13 cellular contexts compared by ENCODE assay signal in genomic region chr14:96906434-96906833, GRCh38.
DNase-seq lines count a peak whose midpoint lies in the region; ATAC-seq and TF ChIP-seq lines count a peak whose summit lies in the region.
"Had no signal": no experiment of that assay in that cellular context is flagged by ENCODE, and none has a peak within 500 bp of the region (broad histone marks: within the 10 kb centered on the region; RNA-seq: fewer than 3 reads in every experiment).

No MANE protein-coding gene starts in this region.

- peaks cover 2% of the 10 kb centered on the region; the same call in 1 of the 2 replicates for H3K4me1 ChIP-seq in IMR-90 (ENCODE audit: control insufficient read depth, insufficient read depth, low read length)
- H3K4me1 ChIP-seq: HAP-1 had no signal

- no peak overlapping the region for H3K56ac ChIP-seq in IMR-90 (ENCODE audit: extremely low read depth, insufficient read depth, low read length)

- no peaks in the 10 kb centered on the region for H3K9me2 ChIP-seq in neural cell (ENCODE audit: insufficient read depth, low read length)

- no peak overlapping the region for H2BK20ac ChIP-seq in IMR-90 (ENCODE audit: low read depth, low read length)

- no TSS peak for BruUV-seq in IMR-90 (replicated peaks; lab: Mats Ljungman, UMichigan)

- H2BK5ac ChIP-seq in IMR-90 (ENCODE audit: low read depth, low read length, poor library complexity, severe bottlenecking): no peak overlapping the region

- H2AK5ac ChIP-seq in IMR-90 (ENCODE audit: low read depth, low read length): no peak overlapping the region

- CTCF ChIA-PET in IMR-90 (lab: Yijun Ruan, JAX): no interaction called here

- no peaks in the 10 kb centered on the region for H3K79me1 ChIP-seq in IMR-90 (ENCODE audit: low read depth in 1 of 2, low read length in 2 of 2)

- H3K27me3 ChIP-seq in IMR-90 (ENCODE audit: control insufficient read depth, insufficient read depth, low read length): no peaks in the 10 kb centered on the region
- H3K27me3 ChIP-seq in neural cell (ENCODE audit: insufficient read depth, low read depth, low read length): no peaks in the 10 kb centered on the region

- dilution Hi-C loops in IMR-90 (cut with HindIII; ENCODE audit: low sequenced_read_pairs, unreplicated experiment): no loop called here

- no peak for TF ChIP-seq EP300 in neural cell (conservative IDR thresholded peaks at IDR 0.05; ENCODE audit: poor library complexity, severe bottlenecking)

- no peak overlapping the region for H2BK15ac ChIP-seq in IMR-90 (ENCODE audit: low read depth, low read length)

- no peak overlapping the region for H3K23ac ChIP-seq in IMR-90 (ENCODE audit: low read depth, low read length)

- H3K9me3 ChIP-seq in IMR-90 (ENCODE audit: control insufficient read depth, insufficient read depth, low read length) (peaks cover 3% of the 10 kb centered on the region; the same call in 1 of the 2 replicates), neural cell (ENCODE audit: low read length) (peaks cover 6% of the 10 kb centered on the region)
- H3K9me3 ChIP-seq: HAP-1 had no signal

- H4K91ac ChIP-seq in IMR-90 (ENCODE audit: insufficient read depth, low read depth, low read length): no peak overlapping the region

- H2BK120ac ChIP-seq in IMR-90 (ENCODE audit: low read depth, low read length): no peak overlapping the region

- WGBS in IMR-90 (ENCODE audit: extremely low coverage in 2 of 2, insufficient read length in 1 of 2), 2 experiments: 80% methylated on average over 1 of the region's 1 CpG; no CpG with 5 or more reads in 1 of the 2 experiments

- intact Hi-C loops in IMR-90 (cut with micrococcal nuclease): no loop called here

- H2AK9ac ChIP-seq in IMR-90 (replicated peaks; ENCODE audit: low read depth, low read length, poor library complexity): no peak overlapping the region

- H3F3A ChIP-seq in neural cell (ENCODE audit: insufficient read depth, low read length, poor library complexity, severe bottlenecking): no peaks in the 10 kb centered on the region

- no peak for ATAC-seq in IMR-90 (ENCODE audit: low read depth)
- ATAC-seq: A549 had no signal

- no peak overlapping the region for H4K5ac ChIP-seq in IMR-90 (ENCODE audit: low read depth, low read length)

- TF ChIP-seq CTCF in IMR-90 (conservative IDR thresholded peaks at IDR 0.05; ENCODE audit: low read depth, low read length) (no peak), neural cell (IDR thresholded peaks at IDR 0.05; ENCODE audit: poor library complexity, severe bottlenecking) (no peak)

- POLR2A ChIA-PET in IMR-90 (lab: Charles Lee; ENCODE audit: unreplicated experiment): no interaction called here

- H3K36me3 ChIP-seq in IMR-90 (ENCODE audit: control insufficient read depth, insufficient read depth, low read length) (no peaks in the 10 kb centered on the region), neural cell (ENCODE audit: insufficient read depth, low read length) (no peaks in the 10 kb centered on the region)
- H3K36me3 ChIP-seq: HAP-1 had no signal

- no peaks in the 10 kb centered on the region for H3K9me1 ChIP-seq in IMR-90 (ENCODE audit: insufficient read depth, low read length)

- no peak for TF ChIP-seq RAD21 in IMR-90 (IDR thresholded peaks at IDR 0.05; ENCODE audit: low read length)
- no peak for TF ChIP-seq RAD21 in neural cell (conservative IDR thresholded peaks at IDR 0.05)

- H3K27ac ChIP-seq in IMR-90 (ENCODE audit: insufficient read depth, low read length) (no peak overlapping the region), neural cell (ENCODE audit: low read length) (peak overlapping the region; percentile 63)
- H3K27ac ChIP-seq: A549 had no signal

- H3K4ac ChIP-seq in IMR-90 (ENCODE audit: low read depth, low read length): no peak overlapping the region

- H4K8ac ChIP-seq in IMR-90 (ENCODE audit: low read depth in 2 of 2, low read length in 2 of 2): no peak overlapping the region

- in situ Hi-C loops in IMR-90 (cut with MboI; ENCODE audit: low sequenced_read_pairs): no loop called here

- DNase-seq in IMR-90 (no peak), OCI-M1 (lab: John Stamatoyannopoulos, UW) (peak; percentile 6), NCI-H1105 (lab: John Stamatoyannopoulos, UW) (no peak), NCI-H69 (lab: John Stamatoyannopoulos, UW) (no peak), kidney glomerular epithelial cell (lab: John Stamatoyannopoulos, UW) (no peak)
- DNase-seq: CD4-positive, alpha-beta T cell; COR-L47; DND-41; GDM1; KG1 had no signal

- TF ChIP-seq POLR2A in IMR-90 (IDR thresholded peaks at IDR 0.05; ENCODE audit: low read depth, low read length): no peak

- H3K9ac ChIP-seq in IMR-90 (ENCODE audit: low read depth, low read length) (no peak overlapping the region), neural cell (ENCODE audit: low read length) (no peak overlapping the region)

- no peak overlapping the region for H3K18ac ChIP-seq in IMR-90 (ENCODE audit: low read depth, low read length)

- H3K79me2 ChIP-seq in neural cell (replicated peaks; ENCODE audit: insufficient read depth, low read length): no peaks in the 10 kb centered on the region

- H3K14ac ChIP-seq in IMR-90 (replicated peaks; ENCODE audit: low read depth, low read length): no peak overlapping the region

- H3K4me2 ChIP-seq in IMR-90 (ENCODE audit: low read depth, low read length): no peak overlapping the region
- H3K4me2 ChIP-seq in neural cell (ENCODE audit: low read length): no peak overlapping the region
- H3K4me2 ChIP-seq: A549 had no signal

- H2AFZ ChIP-seq in IMR-90 (replicated peaks; ENCODE audit: low read length, poor library complexity) (no peak overlapping the region), neural cell (ENCODE audit: low read depth, low read length) (no peak overlapping the region)

- no peaks in the 10 kb centered on the region for H4K20me1 ChIP-seq in IMR-90 (ENCODE audit: insufficient read depth, low read length)
- no peaks in the 10 kb centered on the region for H4K20me1 ChIP-seq in neural cell (ENCODE audit: insufficient read depth)

- H3K4me3 ChIP-seq in IMR-90 (ENCODE audit: insufficient read depth, low read depth, low read length) (no peak overlapping the region), neural cell (ENCODE audit: low read length) (no peak overlapping the region)
- H3K4me3 ChIP-seq: A549, HAP-1 had no signal

TF ChIP-seq in IMR-90, 13 proteins besides CTCF, POLR2A, EP300 and RAD21 (continues in another document):
- TF ChIP-seq MXI1 (IDR thresholded peaks at IDR 0.05; ENCODE audit: borderline replicate concordance, low read depth, low read length) (no peak), RFX5 (IDR thresholded peaks at IDR 0.05; ENCODE audit: low read depth, low read length) (no peak), ELK1 (IDR thresholded peaks at IDR 0.05; ENCODE audit: borderline replicate concordance, low read depth, low read length) (no peak), BHLHE40 (IDR thresholded peaks at IDR 0.05; ENCODE audit: low read depth, low read length) (no peak), FOS (IDR thresholded peaks at IDR 0.05; ENCODE audit: low read depth, low read length) (no peak), MAFK (IDR thresholded peaks at IDR 0.05; ENCODE audit: low read depth, low read length) (no peak), NFE2L2 (IDR thresholded peaks at IDR 0.05; ENCODE audit: low read depth, low read length) (no peak), USF2 (IDR thresholded peaks at IDR 0.05; ENCODE audit: low read depth, low read length) (peak; percentile 40; the same call in 1 of the 2 replicates)

TF ChIP-seq in neural cell, 6 proteins besides CTCF, POLR2A, EP300 and RAD21:
- TF ChIP-seq TAF1 (IDR thresholded peaks at IDR 0.05; ENCODE audit: low read depth): no peak
- TF ChIP-seq SMC3 (conservative IDR thresholded peaks at IDR 0.05; ENCODE audit: poor library complexity): no peak
- TF ChIP-seq REST (IDR thresholded peaks at IDR 0.05; ENCODE audit: borderline replicate concordance): no peak
- TF ChIP-seq EZH2 (IDR thresholded peaks at IDR 0.05; ENCODE audit: borderline replicate concordance, insufficient read depth, low read length, poor library complexity, severe bottlenecking): no peak
- TF ChIP-seq MXI1 (conservative IDR thresholded peaks at IDR 0.05; ENCODE audit: poor library complexity, severe bottlenecking): no peak
- TF ChIP-seq POLR2AphosphoS5 (IDR thresholded peaks at IDR 0.05): no peak
TF ChIP-seq in neural cell: peak in this region for 0.
